8 cellular contexts compared by ENCODE assay signal in genomic region chr12:96047621-96048211, GRCh38. TPM values are rescaled to one million over a fixed set of nuclear protein-coding genes. Genes with fewer than 3 reads are reported as not detected.
DNase-seq lines count a peak whose midpoint lies in the region; ATAC-seq, FAIRE-seq and TF ChIP-seq lines count a peak whose summit lies in the region.

No MANE protein-coding gene starts in this region.

- peak; percentile 82 for FAIRE-seq in GM12892 (lab: Jason Lieb, UNC)

- peak; percentile 56 for ATAC-seq in GM21737 (IDR thresholded peaks at IDR 0.05; ENCODE audit: unreplicated experiment)
- no peak for ATAC-seq in HG03196 (IDR thresholded peaks at IDR 0.05; ENCODE audit: unreplicated experiment)
- ATAC-seq in GM21526 (IDR thresholded peaks at IDR 0.05; ENCODE audit: low FRiP score, unreplicated experiment), result no peak

- no peaks in the 10 kb centered on the region for H3K36me3 ChIP-seq in esophagus (ENCODE audit: control insufficient read depth in 2 of 2, insufficient read depth in 2 of 2, low read length in 1 of 2)
- no peaks in the 10 kb centered on the region for H3K36me3 ChIP-seq in sigmoid colon

- H3K27me3 ChIP-seq in esophagus (ENCODE audit: control insufficient read depth in 1 of 2, insufficient read depth in 2 of 2, low read length in 2 of 2), result no peaks in the 10 kb centered on the region
- H3K27me3 ChIP-seq in sigmoid colon, result no peaks in the 10 kb centered on the region

- no peak overlapping the region for H3K4me3 ChIP-seq in esophagus (ENCODE audit: low read depth in 1 of 2, low read length in 2 of 2)
- H3K4me3 ChIP-seq in sigmoid colon, result no peak overlapping the region

- H3K4me1 ChIP-seq in esophagus (ENCODE audit: control insufficient read depth in 2 of 2, insufficient read depth in 2 of 2, low read length in 1 of 2), result peaks cover 0 to 5% of the 10 kb centered on the region in 2 donors
- peaks cover 0 to 8% (median 0%) of the 10 kb centered on the region in 4 donors for H3K4me1 ChIP-seq in sigmoid colon

- TF ChIP-seq EP300 in sigmoid colon (IDR thresholded peaks at IDR 0.05), result no peak

- 19 to 27% methylated on average over 3 of the region's 3 CpGs for WGBS in esophagus, 2 donors
- 42 to 44% methylated on average over 3 of the region's 3 CpGs for WGBS in sigmoid colon, 2 donors

- no peak for TF ChIP-seq CTCF in sigmoid colon (IDR thresholded peaks at IDR 0.05)

- H3K9me3 ChIP-seq in esophagus (ENCODE audit: control insufficient read depth in 2 of 2, insufficient read depth in 1 of 2, low read depth in 1 of 2, low read length in 1 of 2) (no peaks in the 10 kb centered on the region), sigmoid colon (no peaks in the 10 kb centered on the region)

- TF ChIP-seq POLR2A in GM12892 (IDR thresholded peaks at IDR 0.05; ENCODE audit: low read depth, low read length) (no peak), sigmoid colon (IDR thresholded peaks at IDR 0.05) (no peak)

- H3K27ac ChIP-seq in esophagus (ENCODE audit: low read depth in 2 of 2, low read length in 1 of 2), result peak overlapping the region; percentile 94 to 96
- no peak overlapping the region for H3K27ac ChIP-seq in sigmoid colon

- intact Hi-C loops in sigmoid colon (cut with DNase I), result no loop called here

- DNase-seq in GM12892 (ENCODE audit: insufficient read length) (no peak), M059J (ENCODE audit: low read depth) (peak; percentile 56), SHP77 treated with DMSO at 0.1 percent for 48 hours (lab: John Stamatoyannopoulos, UW) (peak; percentile 35), sigmoid colon (peak; percentile 71)

RNA-seq across cellular contexts. Expression of gene LTA4H, which starts 12.3 kb away (rescaled TPM):
- 58.5 TPM for polyA plus RNA-seq in GM12892 (2012; ENCODE audit: missing spikeins)
- total RNA-seq in M059J (2014; rRNA removed; shearing (Covaris generic)), result 39.8 and 51.4 TPM in 2 replicates
- 10 to 100 TPM; 48.9 to 93.2 TPM for polyA plus RNA-seq in esophagus
- 10 to 100 TPM; 58.5 to 77.3 (median 69.1) TPM for total RNA-seq in sigmoid colon
- polyA plus RNA-seq in sigmoid colon, result 10 to 100 TPM; 39.6 to 58.6 (median 41.4) TPM

RNA-seq across cellular contexts. Expression of gene HAL, which starts 51.6 kb away (rescaled TPM):
- not detected for polyA plus RNA-seq in GM12892 (2012; ENCODE audit: missing spikeins)
- not detected in 2 replicates for total RNA-seq in M059J (2014; rRNA removed; shearing (Covaris generic))
- 1 to 10 TPM; 1.1 to 2.0 TPM for polyA plus RNA-seq in esophagus
- under 1 TPM in 1 of 4 donors, not detected in 3; 0.14 TPM for total RNA-seq in sigmoid colon
- under 1 TPM; under 0.01 to 0.46 (median 0.39) TPM for polyA plus RNA-seq in sigmoid colon

Comparison
In these comparisons a context has a peak if more than half of its experiments do, and no peak if none do; other contexts are left out.
1. H3K27ac ChIP-seq: peak in esophagus (2 of 2); none in sigmoid colon (0 of 4).